ENCODE assay signal across 8 cellular contexts in the genomic region with DNA sequence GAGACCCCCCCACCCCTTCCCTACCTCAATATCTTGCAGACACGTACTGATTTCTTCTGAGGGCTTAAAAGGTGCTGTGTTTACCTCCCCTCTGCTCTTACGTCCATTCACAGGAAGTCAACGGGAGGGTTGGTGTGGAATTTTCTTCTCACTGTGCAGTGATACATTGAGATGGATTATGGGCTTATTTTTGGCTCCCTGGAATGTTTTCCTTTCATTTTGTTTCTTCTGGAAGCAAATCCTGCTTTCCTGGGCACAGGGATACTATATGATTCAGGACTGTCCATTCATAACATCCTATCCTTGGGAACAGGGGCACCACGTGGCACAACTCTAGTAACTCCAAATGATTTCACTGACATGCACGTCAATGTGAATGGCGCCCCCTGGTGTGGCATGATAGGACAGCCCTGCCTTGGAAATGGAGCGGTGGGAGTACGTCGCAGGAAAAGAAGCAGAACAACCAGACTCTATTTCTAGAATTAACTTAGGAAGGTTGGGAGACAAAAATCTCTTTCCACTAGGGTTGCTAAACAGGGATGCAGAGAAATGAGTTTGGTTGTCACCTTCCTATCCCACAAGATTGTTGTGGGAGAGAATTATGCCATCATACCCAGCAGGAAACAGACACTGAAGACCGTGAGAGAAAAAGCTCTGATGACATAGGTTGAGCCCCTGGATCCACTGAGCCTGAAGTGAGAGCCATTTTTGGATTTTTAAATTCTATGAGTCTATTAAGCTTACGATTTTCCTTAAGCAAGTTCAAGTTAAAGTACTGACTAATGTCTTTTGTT.
DNase-seq lines count a peak whose midpoint lies in the region; ATAC-seq, FAIRE-seq and TF ChIP-seq lines count a peak whose summit lies in the region.

No MANE protein-coding gene starts in this region.

- H3K4me3 ChIP-seq in GM06990 (replicated peaks; ENCODE audit: low read depth, low read length): no peak overlapping the region

- peak; percentile 89 for TF ChIP-seq CTCF in GM06990 (IDR thresholded peaks at IDR 0.05; ENCODE audit: insufficient read depth, low read length, poor library complexity, severe bottlenecking)
- peak; percentile 46 for TF ChIP-seq CTCF in RWPE1 (conservative IDR thresholded peaks at IDR 0.05; ENCODE audit: low read depth)

- intact Hi-C loops in head of caudate nucleus (cut with DNase I): loop anchor here (5.0 kb wide), 1 partner anchor 37 kb away; no protein-coding TSS in a partner anchor
- intact Hi-C loops in posterior vena cava (cut with DNase I): loop anchor here in 1 of 2 donors (5.0 kb wide), 1 partner anchor 42 kb away; no protein-coding TSS in a partner anchor

- H3K27me3 ChIP-seq in GM06990 (replicated peaks; ENCODE audit: control insufficient read depth, insufficient read depth, low read length): no peaks in the 10 kb centered on the region

- DNase-seq in GM06990 (ENCODE audit: extremely low read depth, insufficient read length) (no peak), HTR-8/SVneo (ENCODE audit: insufficient read length, low spot score) (peak; percentile 11), RWPE1 (ENCODE audit: low spot score) (peak; percentile 11), head of caudate nucleus (peak; percentile 36 to 87 (median 70)), posterior vena cava (ENCODE audit: low spot score) (peak; percentile 90)
- peak; percentile 1 to 40 (median 9) for DNase-seq in activated naive CD4-positive, alpha-beta T cell (lab: John Stamatoyannopoulos, UW)

- H3K36me3 ChIP-seq in GM06990 (ENCODE audit: control insufficient read depth, insufficient read depth, low read length): no peaks in the 10 kb centered on the region

- CTCF ChIA-PET in RWPE1 (lab: Yijun Ruan, JAX): interaction anchor here (0.6 to 2.2 kb wide), 7 partner anchors 8 to 1385 kb away, joined by 3 to 8 read pairs (median 3); no protein-coding TSS in a partner anchor

- POLR2A ChIA-PET in RWPE1 (lab: Yijun Ruan, JAX; ENCODE audit: low non-redundant PET): no interaction called here

- no peak overlapping the region for H3K27ac ChIP-seq in RWPE1

- ATAC-seq in HG03139 (IDR thresholded peaks at IDR 0.05; ENCODE audit: unreplicated experiment): no peak
- ATAC-seq in HG02763 (IDR thresholded peaks at IDR 0.05; ENCODE audit: unreplicated experiment): no peak

- FAIRE-seq in HTR-8/SVneo (lab: Jason Lieb, UNC): no peak
